In the genomic region with DNA sequence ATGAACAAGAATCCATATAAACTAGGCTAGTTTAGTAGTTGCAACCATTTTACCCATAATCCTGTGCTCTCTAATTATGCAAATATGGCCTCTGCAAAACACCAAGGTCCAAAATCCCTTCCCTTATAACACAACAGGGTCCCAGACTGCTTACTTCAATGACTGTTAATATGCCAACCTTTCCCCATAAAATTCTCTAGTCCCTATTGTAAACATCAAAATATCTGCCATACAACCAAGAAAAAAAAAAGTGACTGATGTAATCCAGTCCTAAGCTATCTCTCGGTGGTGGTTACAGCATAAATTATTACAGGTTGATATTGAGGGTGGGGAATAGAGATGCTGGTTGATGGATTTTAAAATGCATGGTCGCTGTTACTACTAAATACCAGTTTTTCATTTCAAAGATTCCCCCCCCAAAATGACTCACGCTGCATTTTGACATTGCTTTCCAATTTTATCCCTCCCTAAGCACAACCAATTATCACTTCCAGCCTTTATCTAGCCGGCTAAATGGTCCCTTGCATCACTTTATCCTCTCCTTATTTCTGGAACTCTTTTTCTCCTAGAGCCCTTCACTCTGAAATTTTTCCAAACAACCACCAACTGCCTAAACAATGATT, we compare ENCODE assay signal across 22 cellular contexts. TPM values are rescaled to one million over a fixed set of nuclear protein-coding genes. Genes with fewer than 3 reads are reported as not detected.
DNase-seq lines count a peak whose midpoint lies in the region; TF ChIP-seq lines count a peak whose summit lies in the region.
"Had no signal": no experiment of that assay in that cellular context is flagged by ENCODE, and none has a peak within 500 bp of the region (broad histone marks: within the 10 kb centered on the region; RNA-seq: fewer than 3 reads in every experiment).

No MANE protein-coding gene starts in this region.

- H3F3A ChIP-seq in smooth muscle cell (ENCODE audit: low read depth), result peaks cover 15% of the 10 kb centered on the region

- H3K9ac ChIP-seq in SK-N-MC (ENCODE audit: insufficient read length), result no peak overlapping the region
- peak overlapping the region; percentile 5 for H3K9ac ChIP-seq in smooth muscle cell (ENCODE audit: low read depth)

- peaks cover 71% of the 10 kb centered on the region for H3K4me1 Mint-ChIP-seq in glutamatergic neuron (ENCODE audit: low read depth, unreplicated experiment)

- peaks cover 45% of the 10 kb centered on the region for H3K4me1 ChIP-seq in smooth muscle cell (ENCODE audit: low read depth)
- peaks cover 3% of the 10 kb centered on the region for H3K4me1 ChIP-seq in HAP-1
- H3K4me1 ChIP-seq: gastroesophageal sphincter had no signal

- WGBS in smooth muscle cell (ENCODE audit: low lambda C conversion rate), result 11% methylated on average over 4 of the region's 4 CpGs

- H3K4me3 ChIP-seq in SK-N-MC (peak overlapping the region; percentile 13; the same call in 1 of the 2 replicates), smooth muscle cell (no peak overlapping the region), HAP-1 (no peak overlapping the region)
- H3K4me3 ChIP-seq: gastroesophageal sphincter, lung, MG63, stomach had no signal

- H4K20me1 ChIP-seq in smooth muscle cell (ENCODE audit: low read depth), result no peaks in the 10 kb centered on the region

- H3K27me3 ChIP-seq in smooth muscle cell (ENCODE audit: low read depth) (no peaks in the 10 kb centered on the region), HAP-1 (ENCODE audit: low read depth) (no peaks in the 10 kb centered on the region)
- H3K27me3 ChIP-seq: gastroesophageal sphincter, MG63, stomach had no signal

- H3K9me3 Mint-ChIP-seq in glutamatergic neuron (ENCODE audit: unreplicated experiment), result peaks cover 7% of the 10 kb centered on the region
- H3K9me3 Mint-ChIP-seq: activated CD8-positive, alpha-beta T cell treated with anti-CD3 and anti-CD28 coated beads for 36 hours had no signal

- H3K27ac ChIP-seq in SK-N-MC, result peak overlapping the region; percentile 59
- H3K27ac ChIP-seq in smooth muscle cell (ENCODE audit: low read depth), result peak overlapping the region; percentile 76
- H3K27ac ChIP-seq: gastroesophageal sphincter, HL-60, stomach had no signal

- CTCF ChIA-PET in HEK293T (lab: Yijun Ruan, JAX), result no interaction called here

- H3K36me3 ChIP-seq in SK-N-MC (ENCODE audit: insufficient read depth, low read length), result no peaks in the 10 kb centered on the region
- no peaks in the 10 kb centered on the region for H3K36me3 ChIP-seq in smooth muscle cell (ENCODE audit: low read depth)
- no peaks in the 10 kb centered on the region for H3K36me3 ChIP-seq in HAP-1 (replicated peaks)
- H3K36me3 ChIP-seq: gastroesophageal sphincter, MG63, stomach had no signal

- H2AFZ ChIP-seq in smooth muscle cell (ENCODE audit: low read depth), result no peak overlapping the region

- H3K9me3 ChIP-seq in SK-N-MC (ENCODE audit: low read depth, low read length), result no peaks in the 10 kb centered on the region
- no peaks in the 10 kb centered on the region for H3K9me3 ChIP-seq in smooth muscle cell (replicated peaks; ENCODE audit: low read depth)
- no peaks in the 10 kb centered on the region for H3K9me3 ChIP-seq in HAP-1
- H3K9me3 ChIP-seq: gastroesophageal sphincter, MG63, stomach had no signal

- peaks cover 87% of the 10 kb centered on the region for H3K79me2 ChIP-seq in smooth muscle cell (ENCODE audit: low read depth)

- TF ChIP-seq CTCF in glutamatergic neuron (IDR thresholded peaks at IDR 0.05; ENCODE audit: partially characterized antibody, unreplicated experiment), result no peak
- no peak for TF ChIP-seq CTCF in smooth muscle cell (IDR thresholded peaks at IDR 0.05; ENCODE audit: borderline replicate concordance, insufficient read depth, poor library complexity, severe bottlenecking)

- no peak for DNase-seq in HEK293T (ENCODE audit: extremely low spot score)
- no peak for DNase-seq in SK-N-MC (ENCODE audit: low read depth, low spot score)
- DNase-seq in glutamatergic neuron, result no peak
- no peak for DNase-seq in smooth muscle cell (lab: John Stamatoyannopoulos, UW; ENCODE audit: unreplicated experiment)
- no peak for DNase-seq in RPMI8226
- DNase-seq in stimulated activated CD4-positive, alpha-beta T cell treated with anti-CD3 and anti-CD28 coated beads, Interleukin-4, amount 100 ng/mL, for 24 hours, result no peak
- DNase-seq in HAP-1 (ENCODE audit: low spot score in 2 of 2), result no peak
- DNase-seq: activated CD8-positive, alpha-beta T cell treated with anti-CD3 and anti-CD28 coated beads for 36 hours; activated T-cell treated with anti-CD3 and anti-CD28 coated beads for 4 hours; central memory CD4-positive, alpha-beta T cell; erythroblast; kidney; MG63; NCI-H1436; NCI-H524 treated with DMSO at 0.1 percent for 48 hours; occipital lobe; stomach; T-helper 9 cell had no signal

- H3K4me3 Mint-ChIP-seq in glutamatergic neuron (ENCODE audit: unreplicated experiment), result no peak overlapping the region
- H3K4me3 Mint-ChIP-seq: activated CD8-positive, alpha-beta T cell treated with anti-CD3 and anti-CD28 coated beads for 36 hours; CD14-positive monocyte had no signal

- H3K27ac Mint-ChIP-seq in glutamatergic neuron (ENCODE audit: unreplicated experiment), result peak overlapping the region; percentile 30
- H3K27ac Mint-ChIP-seq: CD14-positive monocyte had no signal

- no peaks in the 10 kb centered on the region for H3K36me3 Mint-ChIP-seq in glutamatergic neuron (ENCODE audit: unreplicated experiment)
- H3K36me3 Mint-ChIP-seq: CD14-positive monocyte had no signal

- peak overlapping the region; percentile 74 for H3K4me2 ChIP-seq in smooth muscle cell

- in situ Hi-C loops in HAP-1 (cut with MboI; ENCODE audit: low sequenced_read_pairs), result no loop called here

- POLR2A ChIA-PET in HEK293T (lab: Yijun Ruan, JAX), result no interaction called here

- peaks cover 2% of the 10 kb centered on the region for H3K27me3 Mint-ChIP-seq in glutamatergic neuron (ENCODE audit: unreplicated experiment)
- H3K27me3 Mint-ChIP-seq: activated CD8-positive, alpha-beta T cell treated with anti-CD3 and anti-CD28 coated beads for 36 hours had no signal

TF ChIP-seq in HEK293T, 16 proteins besides CTCF, POLR2A, EP300 and RAD21:
- TF ChIP-seq SP1 (IDR thresholded peaks at IDR 0.05), result no peak
- TF ChIP-seq ZNF384 (IDR thresholded peaks at IDR 0.05), result peak; percentile 83

RNA-seq across cellular contexts. Expression of a gene that starts 44.8 kb away (rescaled TPM):
- total RNA-seq in glutamatergic neuron (ENCODE audit: unreplicated experiment) (40.5 TPM), smooth muscle cell (28.3 and 36.9 TPM in 2 replicates)
- 33.7 and 35.8 TPM in 2 replicates for polyA plus RNA-seq in smooth muscle cell
